Comparison of ENCODE assay signal across 17 cellular contexts in genomic region chr15:44695274-44695673, GRCh38. TPM values are rescaled to one million over a fixed set of nuclear protein-coding genes. Genes with fewer than 3 reads are reported as not detected.
DNase-seq lines count a peak whose midpoint lies in the region; ATAC-seq and TF ChIP-seq lines count a peak whose summit lies in the region.
"Had no signal": no experiment of that assay in that cellular context is flagged by ENCODE, and none has a peak within 500 bp of the region (broad histone marks: within the 10 kb centered on the region; RNA-seq: fewer than 3 reads in every experiment).

No MANE protein-coding gene starts in this region.

- no peak overlapping the region for H3K4me3 ChIP-seq in CD8-positive, alpha-beta T cell (ENCODE audit: low read depth, low read length)
- H3K4me3 ChIP-seq in osteoblast (ENCODE audit: insufficient read depth, low read length), result no peak overlapping the region
- H3K4me3 ChIP-seq: A549, PC-9, SK-N-MC had no signal

- peaks cover 5% of the 10 kb centered on the region for H3K4me1 ChIP-seq in CD8-positive, alpha-beta T cell (ENCODE audit: insufficient read depth, low read length)
- no peaks in the 10 kb centered on the region for H3K4me1 ChIP-seq in osteoblast (ENCODE audit: insufficient read depth, low read length)
- H3K4me1 ChIP-seq: A549 had no signal

- H3K4me3 Mint-ChIP-seq in CD8-positive, alpha-beta T cell, result no peak overlapping the region
- no peak overlapping the region for H3K4me3 Mint-ChIP-seq in T-cell
- H3K4me3 Mint-ChIP-seq in immature natural killer cell, result no peak overlapping the region

- no peak for ATAC-seq in CD8-positive, alpha-beta T cell
- ATAC-seq in T-cell (replicated peaks in 1 of 4) (no peak), GM18520 (IDR thresholded peaks at IDR 0.05; ENCODE audit: unreplicated experiment) (no peak)
- ATAC-seq: A549, HCT116 had no signal

- H3K27ac Mint-ChIP-seq in CD8-positive, alpha-beta T cell, result peak overlapping the region; percentile 37
- H3K27ac Mint-ChIP-seq in T-cell (peak overlapping the region; percentile 46 to 55), immature natural killer cell (peak overlapping the region in 4 of 6 donors; percentile 21 to 56 (median 40))

- POLR2A ChIA-PET in CD8-positive, alpha-beta T cell (lab: Charles Lee), result interaction anchor here (0.7 to 8.1 kb wide), 6 partner anchors 12 to 895 kb away, joined by 3 to 68 read pairs (median 4); partner anchors contain the start of genes B2M, HYPK and PATL2
- POLR2A ChIA-PET in T-cell (lab: Charles Lee), result no interaction called here

- H3K4me2 ChIP-seq in osteoblast (ENCODE audit: insufficient read depth, low read length), result no peak overlapping the region
- H3K4me2 ChIP-seq: A549, PC-9 had no signal

- no peaks in the 10 kb centered on the region for H3K36me3 ChIP-seq in CD8-positive, alpha-beta T cell (ENCODE audit: insufficient read depth, low read length)
- H3K36me3 ChIP-seq in osteoblast (ENCODE audit: insufficient read depth, low read length), result no peaks in the 10 kb centered on the region

- intact Hi-C loops in CD8-positive, alpha-beta T cell (cut with DNase I, micrococcal nuclease), result no loop called here

- CTCF ChIA-PET in CD8-positive, alpha-beta T cell (lab: Charles Lee), result interaction anchor here (2.1 kb wide), 1 partner anchor 14 kb away, joined by 5 read pairs; no protein-coding TSS in a partner anchor
- CTCF ChIA-PET in T-cell (lab: Charles Lee), result interaction anchor here in 1 of 2 donors (0.6 kb wide), 1 partner anchor 76 kb away, joined by 3 read pairs; no protein-coding TSS in a partner anchor

- H3K36me3 Mint-ChIP-seq in CD8-positive, alpha-beta T cell, result no peaks in the 10 kb centered on the region
- no peaks in the 10 kb centered on the region for H3K36me3 Mint-ChIP-seq in T-cell
- peaks cover 0 to 12% (median 0%) of the 10 kb centered on the region in 3 donors for H3K36me3 Mint-ChIP-seq in immature natural killer cell

- TF ChIP-seq CTCF in CD8-positive, alpha-beta T cell (IDR thresholded peaks at IDR 0.05), result no peak
- no peak for TF ChIP-seq CTCF in osteoblast (IDR thresholded peaks at IDR 0.05; ENCODE audit: extremely low read depth, low read depth, low read length)

- no peaks in the 10 kb centered on the region for H3K27me3 ChIP-seq in CD8-positive, alpha-beta T cell (ENCODE audit: insufficient read depth, low read length)
- H3K27me3 ChIP-seq in osteoblast (ENCODE audit: insufficient read depth, low read length), result peaks cover 13% of the 10 kb centered on the region

- no peak for DNase-seq in CD8-positive, alpha-beta T cell
- DNase-seq in T-cell, result no peak
- DNase-seq in immature natural killer cell, result no peak
- DNase-seq in osteoblast (ENCODE audit: insufficient read length, low spot score, missing footprints), result no peak
- no peak for DNase-seq in pons (ENCODE audit: low spot score)
- no peak for DNase-seq in HuH-7.5 (ENCODE audit: low spot score)
- DNase-seq: DND-41, GF-D8, NCI-H1436 treated with DMSO at 0.1 percent for 48 hours, NCI-H2081 treated with DMSO at 0.1 percent for 48 hours, NCI-H526 treated with DMSO at 0.1 percent for 48 hours, PC-9 had no signal

- peaks cover 42% of the 10 kb centered on the region for H3K4me1 Mint-ChIP-seq in CD8-positive, alpha-beta T cell (ENCODE audit: low read depth)
- peaks cover 28 to 41% (median 34%) of the 10 kb centered on the region in 3 donors for H3K4me1 Mint-ChIP-seq in T-cell
- peaks cover 12 to 29% of the 10 kb centered on the region in 2 donors for H3K4me1 Mint-ChIP-seq in immature natural killer cell

- H3K27ac ChIP-seq in CD8-positive, alpha-beta T cell (ENCODE audit: low read depth, low read length), result no peak overlapping the region
- H3K27ac ChIP-seq in osteoblast (ENCODE audit: low read depth, low read length), result no peak overlapping the region
- H3K27ac ChIP-seq: A549, C4-2B, PC-9, SK-N-MC had no signal

- no peaks in the 10 kb centered on the region for H3K79me2 ChIP-seq in osteoblast (ENCODE audit: insufficient read depth, low read length)

- H4K20me1 ChIP-seq in osteoblast (ENCODE audit: insufficient read depth, low read length), result no peaks in the 10 kb centered on the region

- H3K9me3 Mint-ChIP-seq in CD8-positive, alpha-beta T cell, result peaks cover 12% of the 10 kb centered on the region
- peaks cover 4 to 16% (median 6%) of the 10 kb centered on the region in 3 donors for H3K9me3 Mint-ChIP-seq in T-cell
- H3K9me3 Mint-ChIP-seq in immature natural killer cell, result no peaks in the 10 kb centered on the region

- H3K27me3 Mint-ChIP-seq in CD8-positive, alpha-beta T cell (ENCODE audit: low read depth), result no peaks in the 10 kb centered on the region
- H3K27me3 Mint-ChIP-seq in T-cell, result no peaks in the 10 kb centered on the region
- H3K27me3 Mint-ChIP-seq in immature natural killer cell (ENCODE audit: low read depth in 3 of 3), result peaks cover 0 to 5% (median 2%) of the 10 kb centered on the region in 3 donors

- H3K9me3 ChIP-seq in CD8-positive, alpha-beta T cell (ENCODE audit: low read length), result no peaks in the 10 kb centered on the region
- no peaks in the 10 kb centered on the region for H3K9me3 ChIP-seq in osteoblast (ENCODE audit: low read depth, low read length)
- H3K9me3 ChIP-seq: A549 had no signal

- peak overlapping the region; percentile 74 for H2AFZ ChIP-seq in osteoblast (ENCODE audit: low read length)
- H2AFZ ChIP-seq: PC-9 had no signal

RNA-seq across cellular contexts. Expression of gene PATL2, which starts 15.8 kb away (rescaled TPM):
- 10 to 100 TPM; 32.8 to 35.7 TPM for total RNA-seq in CD8-positive, alpha-beta T cell
- total RNA-seq in T-cell, result 10 to 100 TPM; 43.5 to 69.7 (median 48.5) TPM
- polyA plus RNA-seq in immature natural killer cell, result 10 to 100 TPM; 24.8 to 49.1 (median 41.4) TPM
- 1.8 and 2.7 TPM in 2 replicates for total RNA-seq in osteoblast

RNA-seq across cellular contexts. Expression of gene B2M, which starts 16.0 kb away (rescaled TPM):
- total RNA-seq in CD8-positive, alpha-beta T cell, result 1,000 to 10,000 TPM; 4,250 to 4,545 TPM
- total RNA-seq in T-cell (1,000 to 10,000 TPM; 5,457 to 6,662 (median 6,121) TPM), osteoblast (3,371 and 4,170 TPM in 2 replicates)
- polyA plus RNA-seq in immature natural killer cell, result over 10,000 TPM; 41,154 to 70,702 (median 45,494) TPM

RNA-seq across cellular contexts. Expression of gene SPG11, which starts 31.8 kb away (rescaled TPM):
- total RNA-seq in CD8-positive, alpha-beta T cell, result 10 to 100 TPM; 41.9 to 42.4 TPM
- total RNA-seq in T-cell (100 to 1,000 TPM; 108 to 124 (median 118) TPM), osteoblast (83.7 and 95.9 TPM in 2 replicates)
- 10 to 100 TPM; 22.0 to 37.3 (median 26.1) TPM for polyA plus RNA-seq in immature natural killer cell

RNA-seq across cellular contexts. Expression of gene TRIM69, which starts 41.1 kb away (rescaled TPM):
- total RNA-seq in CD8-positive, alpha-beta T cell, result 1 to 10 TPM; 9.5 to 9.7 TPM
- total RNA-seq in T-cell (10 to 100 TPM; 21.5 to 56.9 (median 42.9) TPM), osteoblast (9.4 and 14.7 TPM in 2 replicates)
- polyA plus RNA-seq in immature natural killer cell, result 10 to 100 TPM; 14.9 to 23.4 (median 19.0) TPM
